In the genomic region with DNA sequence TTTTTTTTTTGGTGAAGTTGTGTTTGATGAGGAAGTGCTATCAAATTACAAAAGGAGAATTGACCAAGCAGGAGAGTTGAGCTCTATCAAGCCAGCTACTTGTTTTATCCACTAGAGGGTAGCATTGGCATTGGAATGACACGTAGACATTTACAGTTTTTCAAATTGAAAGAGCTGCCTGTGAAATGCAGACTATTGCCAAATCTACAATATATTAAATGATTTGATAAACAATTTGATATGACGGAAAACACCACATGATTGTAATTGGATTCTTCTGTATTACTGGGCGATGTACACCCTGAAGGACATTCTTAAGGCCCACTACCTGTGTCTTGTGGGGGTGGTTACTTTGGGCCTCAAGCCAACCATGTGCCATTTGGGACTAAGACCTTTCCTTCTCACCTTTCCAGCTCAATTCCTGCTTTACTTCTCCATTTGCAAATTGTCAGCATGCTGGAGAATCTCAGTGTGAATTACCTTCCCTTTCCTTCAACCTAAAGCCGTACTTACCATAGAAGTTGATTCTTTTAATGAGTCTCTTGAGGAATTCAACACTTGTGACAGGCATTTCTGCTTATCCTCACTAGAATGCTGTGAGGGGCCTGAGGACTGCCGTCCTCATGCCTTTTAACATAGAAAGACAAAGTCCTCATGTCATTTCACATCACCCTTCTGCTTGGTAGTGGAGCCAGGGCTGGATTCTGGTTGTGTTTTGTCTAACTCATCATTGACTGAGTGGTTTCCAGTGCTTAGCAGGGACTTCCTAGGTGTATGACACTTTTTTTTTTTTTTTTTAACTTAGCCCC, we compare ENCODE assay signal across 8 cellular contexts.
DNase-seq lines count a peak whose midpoint lies in the region; ATAC-seq and TF ChIP-seq lines count a peak whose summit lies in the region.

No MANE protein-coding gene starts in this region.

- intact Hi-C loops in stomach (cut with DNase I; ENCODE audit: low total_unique reads): loop anchor here (5.0 kb wide), 1 partner anchor 1868 kb away; no protein-coding TSS in a partner anchor

- in situ Hi-C loops in astrocyte of the spinal cord (cut with HindIII; ENCODE audit: low sequenced_read_pairs): no loop called here

- no peaks in the 10 kb centered on the region for H3K9me3 ChIP-seq in stomach

- no peaks in the 10 kb centered on the region for H3K27me3 ChIP-seq in stomach

- H3K27ac ChIP-seq in stomach: no peak overlapping the region

- H3K4me3 ChIP-seq in astrocyte of the spinal cord (ENCODE audit: low read depth, low read length) (no peak overlapping the region), stomach (no peak overlapping the region)

- no peaks in the 10 kb centered on the region for H3K36me3 ChIP-seq in stomach

- DNase-seq in DMS114 treated with DMSO at 0.1 percent for 48 hours (lab: John Stamatoyannopoulos, UW; ENCODE audit: unreplicated experiment): peak; percentile 52
- peak; percentile 1 for DNase-seq in NCI-H524 treated with DMSO at 0.1 percent for 48 hours (lab: John Stamatoyannopoulos, UW)
- peak; percentile 84 for DNase-seq in astrocyte of the spinal cord (ENCODE audit: low read depth, low spot score)
- peak; percentile 84 for DNase-seq in inferior parietal cortex (ENCODE audit: extremely low spot score)
- no peak for DNase-seq in stomach
- no peak for DNase-seq in central memory CD4-positive, alpha-beta T cell

- TF ChIP-seq CTCF in astrocyte of the spinal cord (IDR thresholded peaks at IDR 0.05; ENCODE audit: low read depth, low read length) (peak; percentile 68), stomach (IDR thresholded peaks at IDR 0.05) (peak in 5 of 7 experiments; percentile 27 to 76 (median 63))

- 35 to 39% (median 36%) methylated on average over 5 of the region's 5 CpGs for WGBS in stomach, 5 donors

- TF ChIP-seq EP300 in stomach (IDR thresholded peaks at IDR 0.05): no peak

- ATAC-seq in GM19372 (IDR thresholded peaks at IDR 0.05; ENCODE audit: low read depth, unreplicated experiment) (peak; percentile 63), HG03521 (IDR thresholded peaks at IDR 0.05; ENCODE audit: unreplicated experiment) (peak; percentile 72)

- no peak for TF ChIP-seq POLR2A in stomach (IDR thresholded peaks at IDR 0.05)

- peaks cover 0 to 7% (median 2%) of the 10 kb centered on the region in 4 donors for H3K4me1 ChIP-seq in stomach

Comparison
In these comparisons a context has a peak if more than half of its experiments do, and no peak if none do; other contexts are left out.
1. DNase-seq: peak in DMS114 treated with DMSO at 0.1 percent for 48 hours (single experiment), NCI-H524 treated with DMSO at 0.1 percent for 48 hours (single experiment), astrocyte of the spinal cord (single experiment) and inferior parietal cortex (single experiment); none in stomach (single experiment) and central memory CD4-positive, alpha-beta T cell (single experiment).